1 cellular context compared by ENCODE assay signal in the genomic region with DNA sequence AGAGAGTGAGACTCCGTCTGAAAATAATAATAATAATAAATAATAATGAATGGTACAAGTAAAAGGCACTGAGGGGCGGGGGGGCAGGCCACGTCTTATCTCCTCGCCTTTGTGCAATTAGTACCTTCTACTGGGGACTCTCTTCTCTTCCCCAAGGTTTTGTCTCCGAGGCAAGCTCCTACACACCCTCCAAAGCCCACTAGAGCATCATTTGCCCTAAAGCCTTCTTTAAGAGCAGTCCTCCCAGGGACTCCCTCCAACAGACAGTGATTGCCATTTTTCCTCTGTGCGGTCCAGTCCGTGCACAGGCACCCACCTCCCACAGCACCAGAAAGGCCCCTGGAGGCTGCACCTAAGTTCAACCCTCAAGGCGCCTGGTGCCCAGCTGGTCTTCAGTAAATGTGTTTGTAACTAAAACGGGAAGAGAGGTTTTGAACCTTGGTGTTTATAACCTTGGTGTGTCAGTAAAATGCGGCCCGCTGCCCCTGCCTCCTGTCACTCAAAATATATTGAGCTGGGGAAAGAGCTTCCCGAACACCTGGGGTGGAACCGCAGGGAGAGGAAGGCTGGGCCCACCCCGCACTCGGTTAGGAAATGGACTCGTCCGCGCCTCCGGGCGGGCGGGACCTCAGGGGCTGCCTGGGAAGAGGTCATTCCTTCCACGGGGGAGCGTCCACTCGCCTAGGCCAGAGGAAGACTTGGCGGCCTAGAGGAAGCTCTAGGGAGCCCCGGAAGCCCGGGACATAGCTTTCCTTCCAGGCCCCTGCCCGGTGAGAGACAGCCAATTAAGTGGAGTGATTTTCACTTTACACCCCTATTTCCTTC.
TF ChIP-seq lines count a peak whose summit lies in the region.

No MANE protein-coding gene starts in this region.

TF ChIP-seq in WTC11, 78 proteins besides CTCF, POLR2A, EP300 and RAD21 (continued from another document):
- TF ChIP-seq ZNF532 (CRISPR knock-in tag; IDR thresholded peaks at IDR 0.05; ENCODE audit: borderline replicate concordance) (no peak), E2F5 (CRISPR knock-in tag; IDR thresholded peaks at IDR 0.05) (peak; percentile 46; the same call in 1 of the 2 replicates), SP1 (CRISPR knock-in tag; conservative IDR thresholded peaks at IDR 0.05) (peak; percentile 61), CDX4 (CRISPR knock-in tag; IDR thresholded peaks at IDR 0.05; ENCODE audit: borderline replicate concordance) (no peak), TP53 (CRISPR knock-in tag; IDR thresholded peaks at IDR 0.05) (no peak), NFATC4 (CRISPR knock-in tag; IDR thresholded peaks at IDR 0.05) (no peak), USF2 (CRISPR knock-in tag; IDR thresholded peaks at IDR 0.05) (no peak), HMGA2 (CRISPR knock-in tag; IDR thresholded peaks at IDR 0.05) (no peak), JUN (CRISPR knock-in tag; IDR thresholded peaks at IDR 0.05) (no peak), NR2C2 (CRISPR knock-in tag; IDR thresholded peaks at IDR 0.05) (no peak), ZNF671 (CRISPR knock-in tag; IDR thresholded peaks at IDR 0.05) (no peak), USF1 (CRISPR knock-in tag; IDR thresholded peaks at IDR 0.05) (no peak)
- TF ChIP-seq, protein P1, sequence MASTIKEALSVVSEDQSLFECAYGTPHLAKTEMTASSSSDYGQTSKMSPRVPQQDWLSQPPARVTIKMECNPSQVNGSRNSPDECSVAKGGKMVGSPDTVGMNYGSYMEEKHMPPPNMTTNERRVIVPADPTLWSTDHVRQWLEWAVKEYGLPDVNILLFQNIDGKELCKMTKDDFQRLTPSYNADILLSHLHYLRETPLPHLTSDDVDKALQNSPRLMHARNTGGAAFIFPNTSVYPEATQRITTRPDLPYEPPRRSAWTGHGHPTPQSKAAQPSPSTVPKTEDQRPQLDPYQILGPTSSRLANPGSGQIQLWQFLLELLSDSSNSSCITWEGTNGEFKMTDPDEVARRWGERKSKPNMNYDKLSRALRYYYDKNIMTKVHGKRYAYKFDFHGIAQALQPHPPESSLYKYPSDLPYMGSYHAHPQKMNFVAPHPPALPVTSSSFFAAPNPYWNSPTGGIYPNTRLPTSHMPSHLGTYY (CRISPR knock-in tag; IDR thresholded peaks at IDR 0.05): no peak
- TF ChIP-seq, protein P2, sequence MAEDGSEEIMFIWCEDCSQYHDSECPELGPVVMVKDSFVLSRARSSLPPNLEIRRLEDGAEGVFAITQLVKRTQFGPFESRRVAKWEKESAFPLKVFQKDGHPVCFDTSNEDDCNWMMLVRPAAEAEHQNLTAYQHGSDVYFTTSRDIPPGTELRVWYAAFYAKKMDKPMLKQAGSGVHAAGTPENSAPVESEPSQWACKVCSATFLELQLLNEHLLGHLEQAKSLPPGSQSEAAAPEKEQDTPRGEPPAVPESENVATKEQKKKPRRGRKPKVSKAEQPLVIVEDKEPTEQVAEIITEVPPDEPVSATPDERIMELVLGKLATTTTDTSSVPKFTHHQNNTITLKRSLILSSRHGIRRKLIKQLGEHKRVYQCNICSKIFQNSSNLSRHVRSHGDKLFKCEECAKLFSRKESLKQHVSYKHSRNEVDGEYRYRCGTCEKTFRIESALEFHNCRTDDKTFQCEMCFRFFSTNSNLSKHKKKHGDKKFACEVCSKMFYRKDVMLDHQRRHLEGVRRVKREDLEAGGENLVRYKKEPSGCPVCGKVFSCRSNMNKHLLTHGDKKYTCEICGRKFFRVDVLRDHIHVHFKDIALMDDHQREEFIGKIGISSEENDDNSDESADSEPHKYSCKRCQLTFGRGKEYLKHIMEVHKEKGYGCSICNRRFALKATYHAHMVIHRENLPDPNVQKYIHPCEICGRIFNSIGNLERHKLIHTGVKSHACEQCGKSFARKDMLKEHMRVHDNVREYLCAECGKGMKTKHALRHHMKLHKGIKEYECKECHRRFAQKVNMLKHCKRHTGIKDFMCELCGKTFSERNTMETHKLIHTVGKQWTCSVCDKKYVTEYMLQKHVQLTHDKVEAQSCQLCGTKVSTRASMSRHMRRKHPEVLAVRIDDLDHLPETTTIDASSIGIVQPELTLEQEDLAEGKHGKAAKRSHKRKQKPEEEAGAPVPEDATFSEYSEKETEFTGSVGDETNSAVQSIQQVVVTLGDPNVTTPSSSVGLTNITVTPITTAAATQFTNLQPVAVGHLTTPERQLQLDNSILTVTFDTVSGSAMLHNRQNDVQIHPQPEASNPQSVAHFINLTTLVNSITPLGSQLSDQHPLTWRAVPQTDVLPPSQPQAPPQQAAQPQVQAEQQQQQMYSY (CRISPR knock-in tag; IDR thresholded peaks at IDR 0.05): peak; percentile 99
